ENCODE assay signal across 8 cellular contexts in genomic region chr1:24898152-24898908, GRCh38. TPM values are rescaled to one million over a fixed set of nuclear protein-coding genes. Genes with fewer than 3 reads are reported as not detected.
DNase-seq lines count a peak whose midpoint lies in the region; ATAC-seq and TF ChIP-seq lines count a peak whose summit lies in the region.

No MANE protein-coding gene starts in this region.

- no peak overlapping the region for H3K4me3 Mint-ChIP-seq in CD4-positive, CD25-positive, alpha-beta regulatory T cell
- no peak overlapping the region for H3K4me3 Mint-ChIP-seq in brain
- peak overlapping the region in 1 of 2 donors; percentile 43 for H3K4me3 Mint-ChIP-seq in stimulated activated naive CD8-positive, alpha-beta T cell treated with anti-CD3 and anti-CD28 coated beads, Interleukin-15, amount 100 ng/mL, for 72 hours

- no peaks in the 10 kb centered on the region for H4K20me1 ChIP-seq in SK-N-SH (ENCODE audit: insufficient read depth)

- H3K27ac Mint-ChIP-seq in CD4-positive, CD25-positive, alpha-beta regulatory T cell, result peak overlapping the region in 1 of 3 donors; percentile 42
- no peak overlapping the region for H3K27ac Mint-ChIP-seq in brain
- peak overlapping the region; percentile 66 to 96 for H3K27ac Mint-ChIP-seq in stimulated activated naive CD8-positive, alpha-beta T cell treated with anti-CD3 and anti-CD28 coated beads, Interleukin-15, amount 100 ng/mL, for 72 hours

- peak; percentile 83 for TF ChIP-seq CTCF in HEK293 (tag by site-specific recombination; IDR thresholded peaks at IDR 0.05)
- TF ChIP-seq CTCF in SK-N-SH (IDR thresholded peaks at IDR 0.05), result peak; percentile 81
- TF ChIP-seq CTCF in brain (conservative IDR thresholded peaks at IDR 0.05), result peak; percentile 52 to 76

- H3K4me2 ChIP-seq in SK-N-SH, result no peak overlapping the region

- H3K27me3 ChIP-seq in CD4-positive, CD25-positive, alpha-beta regulatory T cell (ENCODE audit: control insufficient read depth, insufficient read depth, low read length), result no peaks in the 10 kb centered on the region
- no peaks in the 10 kb centered on the region; the same call in 1 of the 2 replicates for H3K27me3 ChIP-seq in SK-N-SH (ENCODE audit: insufficient read depth)

- H2AFZ ChIP-seq in SK-N-SH (ENCODE audit: low read depth), result no peak overlapping the region

- H3K9ac ChIP-seq in SK-N-SH, result no peak overlapping the region

- no peak overlapping the region for H3K27ac ChIP-seq in CD4-positive, CD25-positive, alpha-beta regulatory T cell (ENCODE audit: insufficient read depth, low read length, poor library complexity, severe bottlenecking)
- no peak overlapping the region for H3K27ac ChIP-seq in HEK293 (ENCODE audit: extremely low read depth, low read depth, low read length)
- H3K27ac ChIP-seq in SK-N-SH (ENCODE audit: low read depth in 2 of 2, low read length in 1 of 2), result no peak overlapping the region

- H3F3A ChIP-seq in SK-N-SH (replicated peaks; ENCODE audit: insufficient read depth), result no peaks in the 10 kb centered on the region

- no peaks in the 10 kb centered on the region for H3K9me2 ChIP-seq in SK-N-SH

- no peaks in the 10 kb centered on the region for H3K79me2 ChIP-seq in SK-N-SH (ENCODE audit: insufficient read depth)

- DNase-seq in CD4-positive, CD25-positive, alpha-beta regulatory T cell, result peak in 1 of 3 donors; percentile 42
- peak; percentile 87 for DNase-seq in SK-N-SH
- DNase-seq in kidney tubule cell (ENCODE audit: low spot score), result peak; percentile 43
- DNase-seq in stimulated activated naive CD8-positive, alpha-beta T cell treated with anti-CD3 and anti-CD28 coated beads, Interleukin-15, amount 100 ng/mL, for 72 hours, result peak in 1 of 2 donors; percentile 72
- DNase-seq in T1000 (lab: John Stamatoyannopoulos, UW), result no peak

- POLR2A ChIA-PET in HEK293 (lab: Yijun Ruan, JAX) (no interaction called here), SK-N-SH (lab: Yijun Ruan, JAX) (no interaction called here)

- peaks cover 22% of the 10 kb centered on the region for H3K36me3 ChIP-seq in CD4-positive, CD25-positive, alpha-beta regulatory T cell (ENCODE audit: control insufficient read depth, insufficient read depth, low read length)
- H3K36me3 ChIP-seq in HEK293 (ENCODE audit: control insufficient read depth in 2 of 2, insufficient read depth in 1 of 2, low read length in 2 of 2), result no peaks in the 10 kb centered on the region
- H3K36me3 ChIP-seq in SK-N-SH (replicated peaks in 1 of 2; ENCODE audit: control insufficient read depth in 1 of 2, insufficient read depth in 2 of 2, low read length in 1 of 2), result no peaks in the 10 kb centered on the region

- no peak overlapping the region for H3K4me3 ChIP-seq in CD4-positive, CD25-positive, alpha-beta regulatory T cell (ENCODE audit: low read depth, low read length)
- H3K4me3 ChIP-seq in HEK293 (ENCODE audit: low read depth, low read length), result no peak overlapping the region
- no peak overlapping the region for H3K4me3 ChIP-seq in SK-N-SH (ENCODE audit: low read depth in 2 of 2, low read length in 1 of 2)

- peaks cover 0 to 3% (median 0%) of the 10 kb centered on the region in 7 donors for H3K9me3 Mint-ChIP-seq in CD4-positive, CD25-positive, alpha-beta regulatory T cell
- H3K9me3 Mint-ChIP-seq in brain, result no peaks in the 10 kb centered on the region
- H3K9me3 Mint-ChIP-seq in stimulated activated naive CD8-positive, alpha-beta T cell treated with anti-CD3 and anti-CD28 coated beads, Interleukin-15, amount 100 ng/mL, for 72 hours, result peaks cover under 1% of the 10 kb centered on the region in 2 donors

- H3K9me3 ChIP-seq in CD4-positive, CD25-positive, alpha-beta regulatory T cell (ENCODE audit: control insufficient read depth in 2 of 2, low read length in 2 of 2), result no peaks in the 10 kb centered on the region
- H3K9me3 ChIP-seq in HEK293 (ENCODE audit: control insufficient read depth, insufficient read depth, low read depth, low read length) (no peaks in the 10 kb centered on the region), SK-N-SH (no peaks in the 10 kb centered on the region)

- CTCF ChIA-PET in HEK293 (lab: Yijun Ruan, JAX) (interaction anchor here (0.5 to 2.7 kb wide), 23 partner anchors 9 to 473 kb away, joined by 3 to 15 read pairs (median 4); no protein-coding TSS in a partner anchor), SK-N-SH (lab: Yijun Ruan, JAX) (interaction anchor here (0.6 to 4.6 kb wide), 43 partner anchors 8 to 748 kb away, joined by 3 to 36 read pairs (median 4); partner anchors contain the start of genes NIPAL3 and SYF2)

- peaks cover 9% of the 10 kb centered on the region for H3K4me1 ChIP-seq in CD4-positive, CD25-positive, alpha-beta regulatory T cell (ENCODE audit: control insufficient read depth, insufficient read depth, low read length, poor library complexity, severe bottlenecking)
- H3K4me1 ChIP-seq in HEK293 (ENCODE audit: control insufficient read depth, insufficient read depth, low read length) (no peaks in the 10 kb centered on the region), SK-N-SH (ENCODE audit: control insufficient read depth in 1 of 2, insufficient read depth in 2 of 2, low read depth in 1 of 2, low read length in 1 of 2) (peaks cover 0 to 2% of the 10 kb centered on the region in 2 experiments; a peak in 1 of 4 replicates)

- peaks cover 0 to 34% (median 20%) of the 10 kb centered on the region in 4 donors for H3K4me1 Mint-ChIP-seq in CD4-positive, CD25-positive, alpha-beta regulatory T cell
- H3K4me1 Mint-ChIP-seq in brain, result no peaks in the 10 kb centered on the region
- peaks cover 56% of the 10 kb centered on the region for H3K4me1 Mint-ChIP-seq in stimulated activated naive CD8-positive, alpha-beta T cell treated with anti-CD3 and anti-CD28 coated beads, Interleukin-15, amount 100 ng/mL, for 72 hours

- H3K36me3 Mint-ChIP-seq in CD4-positive, CD25-positive, alpha-beta regulatory T cell, result peaks cover 16% of the 10 kb centered on the region
- H3K36me3 Mint-ChIP-seq in brain, result no peaks in the 10 kb centered on the region

- peak; percentile 65 for TF ChIP-seq RAD21 in SK-N-SH (IDR thresholded peaks at IDR 0.05; ENCODE audit: low read length)

- ATAC-seq in CD4-positive, CD25-positive, alpha-beta regulatory T cell (ENCODE audit: low read depth in 2 of 2), result peak; percentile 49 to 50
- peak; percentile 60 for ATAC-seq in stimulated activated naive CD8-positive, alpha-beta T cell treated with anti-CD3 and anti-CD28 coated beads, Interleukin-15, amount 100 ng/mL, for 72 hours
- no peak for ATAC-seq in GM19351 (IDR thresholded peaks at IDR 0.05; ENCODE audit: unreplicated experiment)

- peaks cover 4% of the 10 kb centered on the region for H3K27me3 Mint-ChIP-seq in CD4-positive, CD25-positive, alpha-beta regulatory T cell
- H3K27me3 Mint-ChIP-seq in brain, result no peaks in the 10 kb centered on the region
- no peaks in the 10 kb centered on the region for H3K27me3 Mint-ChIP-seq in stimulated activated naive CD8-positive, alpha-beta T cell treated with anti-CD3 and anti-CD28 coated beads, Interleukin-15, amount 100 ng/mL, for 72 hours

- WGBS in SK-N-SH (ENCODE audit: low lambda C conversion rate), result 30% methylated on average over 7 of the region's 9 CpGs

- no peak for TF ChIP-seq EP300 in SK-N-SH (IDR thresholded peaks at IDR 0.05; ENCODE audit: borderline replicate concordance in 1 of 2, low read depth in 1 of 2, low read length in 1 of 2)

TF ChIP-seq in HEK293, 187 proteins besides CTCF, POLR2A, EP300 and RAD21 (continues in another document):
- TF ChIP-seq ZNF830 (tag by site-specific recombination; IDR thresholded peaks at IDR 0.05; ENCODE audit: low read depth) (no peak), ZNF2 (tag by site-specific recombination; IDR thresholded peaks at IDR 0.05) (0 out of 2 replicates have a peak, but pooled peaks have one; percentile 24), KLF7 (tag by site-specific recombination; IDR thresholded peaks at IDR 0.05; ENCODE audit: borderline replicate concordance) (no peak)

TF ChIP-seq in SK-N-SH, 30 proteins besides CTCF, POLR2A, EP300 and RAD21:
- no peak for TF ChIP-seq TAF1 (IDR thresholded peaks at IDR 0.05; ENCODE audit: borderline replicate concordance, low read depth, low read length)
- TF ChIP-seq SMC3 (IDR thresholded peaks at IDR 0.05; ENCODE audit: low read depth, low read length), result peak; percentile 63
TF ChIP-seq in SK-N-SH: peak in this region for 1.

RNA-seq across cellular contexts. Expression of gene RUNX3, which starts 31.7 kb away (rescaled TPM):
- 268 TPM for total RNA-seq in CD4-positive, CD25-positive, alpha-beta regulatory T cell
- 10 to 100 TPM; 12.0 to 23.3 (median 15.8) TPM for polyA plus RNA-seq in CD4-positive, CD25-positive, alpha-beta regulatory T cell
- polyA plus RNA-seq in SK-N-SH (2012; rRNA removed) (not detected in 2 replicates), brain (ENCODE audit: insufficient read depth, low read depth, low replicate concordance) (1.4 TPM)
- not detected in 2 replicates for polyA plus RNA-seq in SK-N-SH (2012; cell fraction: cytosol; rRNA removed)
- not detected in 2 replicates for polyA plus RNA-seq in SK-N-SH (2012; cell fraction: nucleus; rRNA removed)

Comparison
In these comparisons a context has a peak if more than half of its experiments do, and no peak if none do; other contexts are left out.
1. H3K27ac Mint-ChIP-seq: peak in stimulated activated naive CD8-positive, alpha-beta T cell treated with anti-CD3 and anti-CD28 coated beads, Interleukin-15, amount 100 ng/mL, for 72 hours (2 of 2); none in brain (0 of 5).
2. Peak in every context shown above with its lines, with median percentiles within 50 percentile points of each other: CTCF ChIP-seq.